Comparison of ENCODE assay signal across 7 cellular contexts in genomic region chr1:53485478-53486394, GRCh38.
DNase-seq lines count a peak whose midpoint lies in the region; ATAC-seq and TF ChIP-seq lines count a peak whose summit lies in the region.

No MANE protein-coding gene starts in this region.

- DNase-seq in NCI-H187 treated with DMSO at 0.1 percent for 48 hours (lab: John Stamatoyannopoulos, UW) (peak; percentile 52), T1000 (lab: John Stamatoyannopoulos, UW) (peak; percentile 63), astrocyte of the spinal cord (ENCODE audit: low read depth, low spot score) (peak; percentile 79)
- DNase-seq in stimulated activated CD4-positive, alpha-beta T cell treated with anti-CD3 and anti-CD28 coated beads, Interleukin-12 subunit alpha, Interleukin-12 subunit beta, amount 100 ng/mL, for 4 hours, result peak; percentile 62

- no peak overlapping the region for H3K4me3 ChIP-seq in GM12875 (ENCODE audit: low read depth, low read length)
- H3K4me3 ChIP-seq in astrocyte of the spinal cord (ENCODE audit: low read depth, low read length), result no peak overlapping the region
- peak overlapping the region; percentile 22 for H3K4me3 ChIP-seq in iPS-15b (ENCODE audit: low read depth, low read length)

- in situ Hi-C loops in astrocyte of the spinal cord (cut with HindIII; ENCODE audit: low sequenced_read_pairs), result no loop called here

- H3K9ac ChIP-seq in iPS-15b (ENCODE audit: low read depth, low read length), result no peak overlapping the region

- no peaks in the 10 kb centered on the region for H3K27me3 ChIP-seq in iPS-15b (ENCODE audit: control insufficient read depth, insufficient read depth, low read length)

- H3K4me1 ChIP-seq in iPS-15b (ENCODE audit: control insufficient read depth, insufficient read depth, low read length), result no peaks in the 10 kb centered on the region

- TF ChIP-seq CTCF in GM12875 (IDR thresholded peaks at IDR 0.05; ENCODE audit: borderline replicate concordance, insufficient read depth, low read depth, low read length) (peak; percentile 80), astrocyte of the spinal cord (IDR thresholded peaks at IDR 0.05; ENCODE audit: low read depth, low read length) (peak; percentile 88)

- ATAC-seq in GM19351 (IDR thresholded peaks at IDR 0.05; ENCODE audit: unreplicated experiment), result no peak

- H3K9me3 ChIP-seq in iPS-15b (ENCODE audit: control insufficient read depth, insufficient read depth, low read length), result no peaks in the 10 kb centered on the region

- no peaks in the 10 kb centered on the region for H3K36me3 ChIP-seq in iPS-15b (ENCODE audit: control insufficient read depth, insufficient read depth, low read length)
